ENCODE assay signal across 25 cellular contexts in the genomic region with DNA sequence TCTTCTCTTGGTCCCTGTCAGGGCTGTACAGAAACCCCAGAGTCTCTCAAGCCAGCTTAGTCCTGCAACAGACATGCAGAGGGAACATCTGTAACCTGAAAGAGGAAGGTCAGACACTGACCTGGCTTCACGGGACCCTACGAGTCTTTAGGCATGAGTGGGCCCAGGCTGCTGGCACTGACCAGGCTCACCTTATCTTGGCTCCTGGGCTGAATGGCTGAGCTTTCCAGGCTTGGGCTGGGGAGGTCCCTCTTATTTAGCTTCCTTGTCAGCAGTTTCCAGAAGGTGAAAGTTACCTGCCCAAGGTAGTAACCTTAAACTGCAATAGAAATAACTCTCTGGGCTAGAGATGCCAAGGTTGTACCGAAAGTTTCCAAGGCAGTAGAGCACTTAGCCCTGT. TPM values are rescaled to one million over a fixed set of nuclear protein-coding genes. Genes with fewer than 3 reads are reported as not detected.
DNase-seq lines count a peak whose midpoint lies in the region; ATAC-seq, FAIRE-seq and TF ChIP-seq lines count a peak whose summit lies in the region.
"Had no signal": no experiment of that assay in that cellular context is flagged by ENCODE, and none has a peak within 500 bp of the region (broad histone marks: within the 10 kb centered on the region; RNA-seq: fewer than 3 reads in every experiment).

No MANE protein-coding gene starts in this region.

- DNase-seq in GM18507 (ENCODE audit: extremely low spot score, insufficient read length, low read depth) (no peak), PC-9 (no peak)
- DNase-seq in CD8-positive, alpha-beta memory T cell = no peak
- DNase-seq: activated CD4-positive, alpha-beta T cell treated with anti-CD3 and anti-CD28 coated beads for 4 hours; activated naive CD8-positive, alpha-beta T cell treated with anti-CD3 and anti-CD28 coated beads, Interleukin-2, amount 50 U/mL, for 24 hours; activated T-cell treated with anti-CD3 and anti-CD28 coated beads, Interleukin-2, amount 50 U/mL, for 4 hours; central memory CD4-positive, alpha-beta T cell; DND-41; GOT3; IMR-90; left ventricle myocardium superior; naive thymus-derived CD4-positive, alpha-beta T cell; NCI-H1092 treated with DMSO at 0.1 percent for 48 hours; NCI-H2029; NCI-H526; occipital lobe; SJCRH30; stimulated activated CD4-positive, alpha-beta T cell treated with anti-CD3 and anti-CD28 coated beads, Interleukin-2, amount 100 ng/mL, for 24 hours had no signal

- intact Hi-C loops in PC-9 (cut with micrococcal nuclease; ENCODE audit: unreplicated experiment) = no loop called here

- H3K79me2 ChIP-seq in PC-9 (ENCODE audit: low read depth) = peaks cover 14% of the 10 kb centered on the region

- no peak overlapping the region for H3K4me3 Mint-ChIP-seq in stimulated activated memory B cell treated with anti-CD40 and anti-IgM and Interleukin-4, amounts not matched to agents 10 μg/mL and 1 μg/mL and 100 μg/mL, for 72 hours
- H3K4me3 Mint-ChIP-seq in CD8-positive, alpha-beta memory T cell = no peak overlapping the region
- H3K4me3 Mint-ChIP-seq: activated naive CD8-positive, alpha-beta T cell treated with anti-CD3 and anti-CD28 coated beads, Interleukin-2, amount 50 U/mL, for 24 hours; activated T-cell treated with anti-CD3 and anti-CD28 coated beads, Interleukin-2, amount 50 U/mL, for 4 hours; dendritic cell treated with granulocyte-macrophage colony-stimulating factor and Interleukin-4, amounts not matched to agents 40 ng/mL and 50 ng/mL, for 4 days; naive thymus-derived CD4-positive, alpha-beta T cell; type B pancreatic cell had no signal

- no peaks in the 10 kb centered on the region for H3K9me2 ChIP-seq in PC-9 (ENCODE audit: insufficient read depth)

- peaks cover under 1% of the 10 kb centered on the region for H3K36me3 Mint-ChIP-seq in stimulated activated memory B cell treated with anti-CD40 and anti-IgM and Interleukin-4, amounts not matched to agents 10 μg/mL and 1 μg/mL and 100 μg/mL, for 72 hours
- H3K36me3 Mint-ChIP-seq in CD8-positive, alpha-beta memory T cell = peaks cover 0 to 3% (median 0%) of the 10 kb centered on the region in 3 donors
- H3K36me3 Mint-ChIP-seq: type B pancreatic cell had no signal

- BruUV-seq in PC-9 (replicated peaks; lab: Mats Ljungman, UMichigan) = no TSS peak

- no peak for ATAC-seq in stimulated activated memory B cell treated with anti-CD40 and anti-IgM and Interleukin-4, amounts not matched to agents 10 μg/mL and 1 μg/mL and 100 μg/mL, for 72 hours
- no peak for ATAC-seq in HG02642 (IDR thresholded peaks at IDR 0.05; ENCODE audit: poor library complexity, unreplicated experiment)
- no peak for ATAC-seq in HG02884 (IDR thresholded peaks at IDR 0.05; ENCODE audit: unreplicated experiment)
- ATAC-seq: activated naive CD8-positive, alpha-beta T cell treated with anti-CD3 and anti-CD28 coated beads, Interleukin-2, amount 50 U/mL, for 24 hours; activated T-cell treated with anti-CD3 and anti-CD28 coated beads, Interleukin-2, amount 50 U/mL, for 4 hours; naive thymus-derived CD4-positive, alpha-beta T cell had no signal

- POLR2A ChIA-PET in PC-9 (lab: Charles Lee; ENCODE audit: unreplicated experiment) = no interaction called here
- POLR2A ChIA-PET in CD8-positive, alpha-beta memory T cell (lab: Charles Lee) = no interaction called here

- no peak overlapping the region for H2AFZ ChIP-seq in PC-9

- no peaks in the 10 kb centered on the region for H3K27me3 ChIP-seq in PC-9 (ENCODE audit: insufficient read depth, low read depth)
- H3K27me3 ChIP-seq in layer of hippocampus (ENCODE audit: control insufficient read depth, insufficient read depth, low read length) = no peaks in the 10 kb centered on the region
- no peaks in the 10 kb centered on the region for H3K27me3 ChIP-seq in CD8-positive, alpha-beta memory T cell (ENCODE audit: insufficient read depth, low read length, poor library complexity, severe bottlenecking)
- H3K27me3 ChIP-seq: SJCRH30 had no signal

- H3K9me3 Mint-ChIP-seq in stimulated activated memory B cell treated with anti-CD40 and anti-IgM and Interleukin-4, amounts not matched to agents 10 μg/mL and 1 μg/mL and 100 μg/mL, for 72 hours = no peaks in the 10 kb centered on the region
- H3K9me3 Mint-ChIP-seq in CD8-positive, alpha-beta memory T cell = no peaks in the 10 kb centered on the region
- H3K9me3 Mint-ChIP-seq: activated naive CD8-positive, alpha-beta T cell treated with anti-CD3 and anti-CD28 coated beads, Interleukin-2, amount 50 U/mL, for 24 hours; activated T-cell treated with anti-CD3 and anti-CD28 coated beads, Interleukin-2, amount 50 U/mL, for 4 hours; dendritic cell treated with granulocyte-macrophage colony-stimulating factor and Interleukin-4, amounts not matched to agents 40 ng/mL and 50 ng/mL, for 4 days; naive thymus-derived CD4-positive, alpha-beta T cell; type B pancreatic cell had no signal

- H3K4me2 ChIP-seq in PC-9 = 0 out of 2 replicates have a peak overlapping the region, but pooled peaks have one; percentile 56

- no peaks in the 10 kb centered on the region for H3K9me3 ChIP-seq in PC-9 (ENCODE audit: insufficient read depth, low read depth)
- H3K9me3 ChIP-seq in CD8-positive, alpha-beta memory T cell (ENCODE audit: low read length) = no peaks in the 10 kb centered on the region
- H3K9me3 ChIP-seq: SJCRH30 had no signal

- FAIRE-seq in GM18507 (lab: Jason Lieb, UNC) = peak; percentile 18

- TF ChIP-seq CTCF in PC-9 (conservative IDR thresholded peaks at IDR 0.05) = no peak

- H3F3A ChIP-seq in PC-9 (ENCODE audit: insufficient read depth, low read depth) = peaks cover 38% of the 10 kb centered on the region

- H4K20me1 ChIP-seq in PC-9 (ENCODE audit: insufficient read depth) = no peaks in the 10 kb centered on the region

- H3K27ac Mint-ChIP-seq in stimulated activated memory B cell treated with anti-CD40 and anti-IgM and Interleukin-4, amounts not matched to agents 10 μg/mL and 1 μg/mL and 100 μg/mL, for 72 hours = peak overlapping the region; percentile 73
- H3K27ac Mint-ChIP-seq in CD8-positive, alpha-beta memory T cell = peak overlapping the region in 1 of 8 donors; percentile 36
- H3K27ac Mint-ChIP-seq: activated naive CD8-positive, alpha-beta T cell treated with anti-CD3 and anti-CD28 coated beads, Interleukin-2, amount 50 U/mL, for 24 hours; dendritic cell treated with granulocyte-macrophage colony-stimulating factor and Interleukin-4, amounts not matched to agents 40 ng/mL and 50 ng/mL, for 4 days; type B pancreatic cell had no signal

- no peaks in the 10 kb centered on the region; the same call in 1 of the 2 replicates for H3K36me3 ChIP-seq in PC-9 (ENCODE audit: low read depth)
- no peaks in the 10 kb centered on the region for H3K36me3 ChIP-seq in CD8-positive, alpha-beta memory T cell (ENCODE audit: insufficient read depth, low read length)
- H3K36me3 ChIP-seq: SJCRH30 had no signal

- CTCF ChIA-PET in PC-9 (lab: Charles Lee) = interaction anchor here (0.5 to 1.0 kb wide), 3 partner anchors 42 to 57 kb away, joined by 3 to 7 read pairs (median 4); no protein-coding TSS in a partner anchor
- CTCF ChIA-PET in CD8-positive, alpha-beta memory T cell (lab: Charles Lee) = interaction anchor here (1.0 kb wide), 1 partner anchor 44 kb away, joined by 3 read pairs; no protein-coding TSS in a partner anchor

- peaks cover 78% of the 10 kb centered on the region for H3K4me1 Mint-ChIP-seq in stimulated activated memory B cell treated with anti-CD40 and anti-IgM and Interleukin-4, amounts not matched to agents 10 μg/mL and 1 μg/mL and 100 μg/mL, for 72 hours
- H3K4me1 Mint-ChIP-seq in CD8-positive, alpha-beta memory T cell = peaks cover 12 to 22% (median 17%) of the 10 kb centered on the region in 3 donors

- H3K4me1 ChIP-seq in PC-9 (replicated peaks; ENCODE audit: insufficient read depth) = peaks cover 63% of the 10 kb centered on the region
- H3K4me1 ChIP-seq in CD8-positive, alpha-beta memory T cell (ENCODE audit: insufficient read depth, low read length) = peaks cover 10% of the 10 kb centered on the region
- H3K4me1 ChIP-seq: SJCRH30 had no signal

- H3K27me3 Mint-ChIP-seq in stimulated activated memory B cell treated with anti-CD40 and anti-IgM and Interleukin-4, amounts not matched to agents 10 μg/mL and 1 μg/mL and 100 μg/mL, for 72 hours = no peaks in the 10 kb centered on the region
- H3K27me3 Mint-ChIP-seq in CD8-positive, alpha-beta memory T cell = peaks cover 0 to 5% of the 10 kb centered on the region in 2 donors
- H3K27me3 Mint-ChIP-seq: activated naive CD8-positive, alpha-beta T cell treated with anti-CD3 and anti-CD28 coated beads, Interleukin-2, amount 50 U/mL, for 24 hours; naive thymus-derived CD4-positive, alpha-beta T cell; type B pancreatic cell had no signal

- no peak overlapping the region for H3K4me3 ChIP-seq in PC-9
- no peak overlapping the region for H3K4me3 ChIP-seq in CD8-positive, alpha-beta memory T cell (ENCODE audit: low read length)
- H3K4me3 ChIP-seq: SJCRH30, skin epidermis had no signal

- H3K27ac ChIP-seq in PC-9 = peak overlapping the region; percentile 95
- peak overlapping the region; percentile 18 for H3K27ac ChIP-seq in layer of hippocampus (ENCODE audit: low read depth, low read length)
- H3K27ac ChIP-seq in CD8-positive, alpha-beta memory T cell (ENCODE audit: low read depth, low read length) = no peak overlapping the region
- H3K27ac ChIP-seq: SJCRH30 had no signal

RNA-seq across cellular contexts. Expression of a gene that starts 58.4 kb away (rescaled TPM):
- total RNA-seq in PC-9 (2021) = 134 and 135 TPM in 2 replicates
- total RNA-seq in CD8-positive, alpha-beta memory T cell = 10 to 100 TPM; 76.0 to 81.7 TPM
- polyA plus RNA-seq in CD8-positive, alpha-beta memory T cell = 13.3 TPM
